Comparison of ENCODE assay signal across 1 cellular context in genomic region chr14:104725772-104726548, GRCh38.
TF ChIP-seq lines count a peak whose summit lies in the region.

No MANE protein-coding gene starts in this region.

TF ChIP-seq in HepG2, 621 proteins besides CTCF, POLR2A, EP300 and RAD21:
- TF ChIP-seq FLYWCH1 (CRISPR knock-in tag; IDR thresholded peaks at IDR 0.05) (no peak), TAF1 (CRISPR knock-in tag; IDR thresholded peaks at IDR 0.05) (0 out of 2 replicates have a peak, but pooled peaks have one; percentile 10), MAZ (IDR thresholded peaks at IDR 0.05; ENCODE audit: borderline replicate concordance, low read depth, low read length) (0 out of 2 replicates have a peak, but pooled peaks have one; percentile 7), MAZ (CRISPR knock-in tag; IDR thresholded peaks at IDR 0.05; ENCODE audit: low read depth) (no peak), U2AF1 (optimal IDR thresholded peaks at IDR 0.05; ENCODE audit: low read depth, low read length) (peak; percentile 12), EEA1 (CRISPR knock-in tag; IDR thresholded peaks at IDR 0.05; ENCODE audit: borderline replicate concordance) (0 out of 2 replicates have a peak, but pooled peaks have one; percentile 12), ZKSCAN1 (IDR thresholded peaks at IDR 0.05; ENCODE audit: low read length) (no peak), MTF2 (CRISPR knock-in tag; IDR thresholded peaks at IDR 0.05; ENCODE audit: borderline replicate concordance) (0 out of 2 replicates have a peak, but pooled peaks have one; percentile 59), ZBTB7B (CRISPR knock-in tag; IDR thresholded peaks at IDR 0.05) (peak; percentile 18; the same call in 1 of the 2 replicates), HNRNPLL (IDR thresholded peaks at IDR 0.05; ENCODE audit: low read depth, low read length, poor library complexity, severe bottlenecking) (peak; percentile 18), NR3C1 (CRISPR knock-in tag; IDR thresholded peaks at IDR 0.05) (no peak), THAP7 (CRISPR knock-in tag; IDR thresholded peaks at IDR 0.05) (0 out of 2 replicates have a peak, but pooled peaks have one; percentile 5), NRL (CRISPR knock-in tag; IDR thresholded peaks at IDR 0.05; ENCODE audit: borderline replicate concordance) (0 out of 2 replicates have a peak, but pooled peaks have one; percentile 7), RBM39 (IDR thresholded peaks at IDR 0.05; ENCODE audit: low read depth, low read length, poor library complexity, severe bottlenecking) (peak; percentile 6)
- TF ChIP-seq, protein P1, sequence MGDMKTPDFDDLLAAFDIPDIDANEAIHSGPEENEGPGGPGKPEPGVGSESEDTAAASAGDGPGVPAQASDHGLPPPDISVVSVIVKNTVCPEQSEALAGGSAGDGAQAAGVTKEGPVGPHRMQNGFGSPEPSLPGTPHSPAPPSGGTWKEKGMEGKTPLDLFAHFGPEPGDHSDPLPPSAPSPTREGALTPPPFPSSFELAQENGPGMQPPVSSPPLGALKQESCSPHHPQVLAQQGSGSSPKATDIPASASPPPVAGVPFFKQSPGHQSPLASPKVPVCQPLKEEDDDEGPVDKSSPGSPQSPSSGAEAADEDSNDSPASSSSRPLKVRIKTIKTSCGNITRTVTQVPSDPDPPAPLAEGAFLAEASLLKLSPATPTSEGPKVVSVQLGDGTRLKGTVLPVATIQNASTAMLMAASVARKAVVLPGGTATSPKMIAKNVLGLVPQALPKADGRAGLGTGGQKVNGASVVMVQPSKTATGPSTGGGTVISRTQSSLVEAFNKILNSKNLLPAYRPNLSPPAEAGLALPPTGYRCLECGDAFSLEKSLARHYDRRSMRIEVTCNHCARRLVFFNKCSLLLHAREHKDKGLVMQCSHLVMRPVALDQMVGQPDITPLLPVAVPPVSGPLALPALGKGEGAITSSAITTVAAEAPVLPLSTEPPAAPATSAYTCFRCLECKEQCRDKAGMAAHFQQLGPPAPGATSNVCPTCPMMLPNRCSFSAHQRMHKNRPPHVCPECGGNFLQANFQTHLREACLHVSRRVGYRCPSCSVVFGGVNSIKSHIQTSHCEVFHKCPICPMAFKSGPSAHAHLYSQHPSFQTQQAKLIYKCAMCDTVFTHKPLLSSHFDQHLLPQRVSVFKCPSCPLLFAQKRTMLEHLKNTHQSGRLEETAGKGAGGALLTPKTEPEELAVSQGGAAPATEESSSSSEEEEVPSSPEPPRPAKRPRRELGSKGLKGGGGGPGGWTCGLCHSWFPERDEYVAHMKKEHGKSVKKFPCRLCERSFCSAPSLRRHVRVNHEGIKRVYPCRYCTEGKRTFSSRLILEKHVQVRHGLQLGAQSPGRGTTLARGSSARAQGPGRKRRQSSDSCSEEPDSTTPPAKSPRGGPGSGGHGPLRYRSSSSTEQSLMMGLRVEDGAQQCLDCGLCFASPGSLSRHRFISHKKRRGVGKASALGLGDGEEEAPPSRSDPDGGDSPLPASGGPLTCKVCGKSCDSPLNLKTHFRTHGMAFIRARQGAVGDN (CRISPR knock-in tag; IDR thresholded peaks at IDR 0.05) = peak; percentile 4; the same call in 1 of the 2 replicates
- TF ChIP-seq, protein P2, sequence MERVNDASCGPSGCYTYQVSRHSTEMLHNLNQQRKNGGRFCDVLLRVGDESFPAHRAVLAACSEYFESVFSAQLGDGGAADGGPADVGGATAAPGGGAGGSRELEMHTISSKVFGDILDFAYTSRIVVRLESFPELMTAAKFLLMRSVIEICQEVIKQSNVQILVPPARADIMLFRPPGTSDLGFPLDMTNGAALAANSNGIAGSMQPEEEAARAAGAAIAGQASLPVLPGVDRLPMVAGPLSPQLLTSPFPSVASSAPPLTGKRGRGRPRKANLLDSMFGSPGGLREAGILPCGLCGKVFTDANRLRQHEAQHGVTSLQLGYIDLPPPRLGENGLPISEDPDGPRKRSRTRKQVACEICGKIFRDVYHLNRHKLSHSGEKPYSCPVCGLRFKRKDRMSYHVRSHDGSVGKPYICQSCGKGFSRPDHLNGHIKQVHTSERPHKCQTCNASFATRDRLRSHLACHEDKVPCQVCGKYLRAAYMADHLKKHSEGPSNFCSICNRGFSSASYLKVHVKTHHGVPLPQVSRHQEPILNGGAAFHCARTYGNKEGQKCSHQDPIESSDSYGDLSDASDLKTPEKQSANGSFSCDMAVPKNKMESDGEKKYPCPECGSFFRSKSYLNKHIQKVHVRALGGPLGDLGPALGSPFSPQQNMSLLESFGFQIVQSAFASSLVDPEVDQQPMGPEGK (CRISPR knock-in tag; IDR thresholded peaks at IDR 0.05) = peak; percentile 3; the same call in 1 of the 2 replicates
